Comparison of ENCODE assay signal across 1 cellular context in the genomic region with DNA sequence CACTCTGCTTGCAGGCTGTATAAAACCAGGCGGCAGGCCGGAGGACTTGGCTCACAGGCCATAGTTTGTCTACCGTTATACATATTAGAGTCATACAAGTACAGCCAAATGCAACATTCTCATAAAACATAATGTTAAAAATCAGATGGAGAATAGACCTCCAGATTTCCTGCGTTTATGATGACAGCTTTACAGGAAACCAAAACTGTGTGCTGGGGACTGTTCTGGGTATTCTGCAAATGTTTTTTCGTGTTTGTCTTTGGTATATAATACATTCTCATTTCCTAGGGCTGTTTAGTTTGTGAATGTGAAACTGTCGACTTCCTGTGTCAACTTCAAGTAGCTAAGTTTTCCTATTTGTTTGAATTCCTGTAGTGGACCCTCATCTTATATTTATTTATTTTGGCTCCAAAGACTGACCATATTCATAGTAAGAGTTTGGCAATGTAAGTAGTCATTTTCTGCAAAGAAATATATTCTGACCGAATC.
TF ChIP-seq lines count a peak whose summit lies in the region.

No MANE protein-coding gene starts in this region.

TF ChIP-seq in IMR-90, 13 proteins besides CTCF, POLR2A, EP300 and RAD21:
- TF ChIP-seq CHD1 (IDR thresholded peaks at IDR 0.05; ENCODE audit: low read depth, low read length), result no peak
- TF ChIP-seq CEBPB (IDR thresholded peaks at IDR 0.05; ENCODE audit: low read depth, low read length), result peak; percentile 32; the same call in 1 of the 2 replicates
- no peak for TF ChIP-seq MXI1 (IDR thresholded peaks at IDR 0.05; ENCODE audit: borderline replicate concordance, low read depth, low read length)
- TF ChIP-seq SMC3 (IDR thresholded peaks at IDR 0.05; ENCODE audit: low read depth, low read length), result no peak
- TF ChIP-seq, protein P1, sequence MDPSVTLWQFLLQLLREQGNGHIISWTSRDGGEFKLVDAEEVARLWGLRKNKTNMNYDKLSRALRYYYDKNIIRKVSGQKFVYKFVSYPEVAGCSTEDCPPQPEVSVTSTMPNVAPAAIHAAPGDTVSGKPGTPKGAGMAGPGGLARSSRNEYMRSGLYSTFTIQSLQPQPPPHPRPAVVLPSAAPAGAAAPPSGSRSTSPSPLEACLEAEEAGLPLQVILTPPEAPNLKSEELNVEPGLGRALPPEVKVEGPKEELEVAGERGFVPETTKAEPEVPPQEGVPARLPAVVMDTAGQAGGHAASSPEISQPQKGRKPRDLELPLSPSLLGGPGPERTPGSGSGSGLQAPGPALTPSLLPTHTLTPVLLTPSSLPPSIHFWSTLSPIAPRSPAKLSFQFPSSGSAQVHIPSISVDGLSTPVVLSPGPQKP (IDR thresholded peaks at IDR 0.05; ENCODE audit: borderline replicate concordance, low read depth, low read length), result no peak
- no peak for TF ChIP-seq RFX5 (IDR thresholded peaks at IDR 0.05; ENCODE audit: low read depth, low read length)
- TF ChIP-seq, protein P2, sequence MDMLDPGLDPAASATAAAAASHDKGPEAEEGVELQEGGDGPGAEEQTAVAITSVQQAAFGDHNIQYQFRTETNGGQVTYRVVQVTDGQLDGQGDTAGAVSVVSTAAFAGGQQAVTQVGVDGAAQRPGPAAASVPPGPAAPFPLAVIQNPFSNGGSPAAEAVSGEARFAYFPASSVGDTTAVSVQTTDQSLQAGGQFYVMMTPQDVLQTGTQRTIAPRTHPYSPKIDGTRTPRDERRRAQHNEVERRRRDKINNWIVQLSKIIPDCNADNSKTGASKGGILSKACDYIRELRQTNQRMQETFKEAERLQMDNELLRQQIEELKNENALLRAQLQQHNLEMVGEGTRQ (IDR thresholded peaks at IDR 0.05; ENCODE audit: low read depth, low read length), result no peak
- TF ChIP-seq RCOR1 (IDR thresholded peaks at IDR 0.05; ENCODE audit: insufficient replicate concordance, low read length), result no peak
